23 cellular contexts compared by ENCODE assay signal in the genomic region with DNA sequence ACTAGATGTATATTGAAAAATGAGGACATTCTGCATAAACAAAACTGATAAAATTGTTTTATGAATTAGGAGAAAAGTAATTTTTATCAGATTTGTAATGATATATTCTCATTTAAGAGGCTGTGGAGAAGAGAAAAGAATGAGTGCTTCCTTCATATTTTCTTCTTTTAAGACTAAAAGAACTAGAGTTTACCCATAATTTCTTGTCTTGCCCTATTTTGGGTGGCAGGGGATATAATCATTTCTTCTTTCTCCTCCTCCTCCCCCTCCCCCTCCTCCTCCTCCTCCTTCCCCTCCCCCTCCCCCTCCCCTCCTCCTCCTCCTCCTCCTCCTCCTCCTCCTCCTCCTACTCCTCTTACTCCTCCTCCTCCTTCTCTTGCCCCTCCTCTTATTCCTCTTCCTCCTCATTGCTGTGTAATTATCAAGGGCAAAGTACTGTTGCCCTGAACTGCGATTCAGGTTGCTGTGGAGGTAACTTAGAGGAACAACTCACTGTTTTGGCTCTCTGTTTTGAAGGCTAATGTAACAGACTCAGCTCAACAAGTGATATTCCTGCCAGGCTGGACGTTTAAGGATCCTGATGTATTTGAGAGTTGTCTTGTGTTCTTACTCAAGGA.
"Had no signal": no experiment of that assay in that cellular context is flagged by ENCODE, and none has a peak within 500 bp of the region (broad histone marks: within the 10 kb centered on the region; RNA-seq: fewer than 3 reads in every experiment).

No MANE protein-coding gene starts in this region.

- H3K9me3 ChIP-seq: MG63, SJSA1 had no signal

- H3K27me3 ChIP-seq: SJSA1 had no signal

- H3K36me3 ChIP-seq: MG63, SJSA1 had no signal

- H3K27ac ChIP-seq: SJSA1, SK-N-MC had no signal

- H3K4me1 ChIP-seq: SJSA1 had no signal

- FAIRE-seq: RCC 7860 had no signal

- DNase-seq: Karpas-422, KG1, MG63, NCI-H1092, NCI-H1105 treated with DMSO at 0.1 percent for 48 hours, NCI-H1417 treated with DMSO at 0.1 percent for 48 hours, NCI-H146, NCI-H1694 treated with DMSO at 0.1 percent for 48 hours, NCI-H1930, NCI-H2081, NCI-H2107, NCI-H226, NCI-H446, NCI-H510A, NCI-H524 treated with DMSO at 0.1 percent for 48 hours, NCI-H69, NCI-H774, Right ventricle myocardium superior, RPMI8226, SIG-M5 had no signal

- H3K4me3 ChIP-seq: MG63, SJSA1, SK-N-MC had no signal
